ENCODE assay signal across 22 cellular contexts in genomic region chr5:178651046-178651810, GRCh38. TPM values are rescaled to one million over a fixed set of nuclear protein-coding genes. Genes with fewer than 3 reads are reported as not detected.
DNase-seq lines count a peak whose midpoint lies in the region; ATAC-seq, FAIRE-seq and TF ChIP-seq lines count a peak whose summit lies in the region.
"Had no signal": no experiment of that assay in that cellular context is flagged by ENCODE, and none has a peak within 500 bp of the region (broad histone marks: within the 10 kb centered on the region; RNA-seq: fewer than 3 reads in every experiment).

No MANE protein-coding gene starts in this region.

- DNase-seq in A549 (ENCODE audit: low read depth in 1 of 2, low spot score in 1 of 2) (no peak), HPDE6-E6E7 (ENCODE audit: extremely low spot score) (peak; percentile 70), bronchial epithelial cell (ENCODE audit: low read depth) (peak; percentile 74), hepatic stellate cell (ENCODE audit: low spot score) (peak; percentile 8), NCI-H446 (lab: John Stamatoyannopoulos, UW) (no peak), GM19238 (ENCODE audit: insufficient read length, low spot score) (no peak), left lobe of liver (ENCODE audit: low spot score) (no peak), HuH-7 (ENCODE audit: low spot score) (no peak)
- DNase-seq: 8988T; activated CD8-positive, alpha-beta memory T cell treated with anti-CD3 and anti-CD28 coated beads, Interleukin-2, amount 10 ng/mL, durations not matched to agents 7 days and 5 days; adrenal gland; CD4-positive, CD25-positive, alpha-beta regulatory T cell; colonic mucosa; DMS79; KBM-7; naive thymus-derived CD4-positive, alpha-beta T cell; NCI-H526 had no signal

- no peaks in the 10 kb centered on the region for H3K27me3 ChIP-seq in bronchial epithelial cell (ENCODE audit: control insufficient read depth, insufficient read depth, low read length)
- H3K27me3 ChIP-seq: adrenal gland, colonic mucosa, tibial nerve had no signal

- no peak for TF ChIP-seq CTCF in A549 (IDR thresholded peaks at IDR 0.05)
- TF ChIP-seq CTCF in bronchial epithelial cell (IDR thresholded peaks at IDR 0.05; ENCODE audit: insufficient read depth, low read length, severe bottlenecking), result no peak

- no peak for TF ChIP-seq EP300 in A549 (IDR thresholded peaks at IDR 0.05)

- H3K4me1 ChIP-seq in A549, result no peaks in the 10 kb centered on the region
- H3K4me1 ChIP-seq: adrenal gland, colonic mucosa, prostate gland, tibial nerve had no signal

- FAIRE-seq in A549 (lab: Jason Lieb, UNC), result no peak
- no peak for FAIRE-seq in bronchial epithelial cell (lab: Jason Lieb, UNC)
- FAIRE-seq: islet of Langerhans had no signal

- H3K4me3 ChIP-seq in A549, result no peak overlapping the region
- H3K4me3 ChIP-seq in bronchial epithelial cell (ENCODE audit: low read depth, low read length), result no peak overlapping the region
- H3K4me3 ChIP-seq: adrenal gland, colonic mucosa, prostate gland, tibial nerve had no signal

- ATAC-seq in A549, result no peak
- no peak for ATAC-seq in left lobe of liver
- ATAC-seq: activated CD8-positive, alpha-beta memory T cell treated with anti-CD3 and anti-CD28 coated beads, Interleukin-2, amount 10 ng/mL, durations not matched to agents 7 days and 5 days; naive thymus-derived CD4-positive, alpha-beta T cell; stimulated activated memory B cell treated with anti-CD40 and anti-IgM and Interleukin-4, amounts not matched to agents 10 μg/mL and 1 μg/mL and 100 μg/mL, for 72 hours had no signal

- POLR2A ChIA-PET in A549 (lab: Yijun Ruan, JAX), result no interaction called here

- no peak overlapping the region for H3K27ac ChIP-seq in A549
- H3K27ac ChIP-seq: adrenal gland, colonic mucosa, HL-60, prostate gland, tibial nerve had no signal

- TF ChIP-seq POLR2A in A549 (IDR thresholded peaks at IDR 0.05; ENCODE audit: low read length), result no peak

- no peak for TF ChIP-seq RAD21 in A549 (conservative IDR thresholded peaks at IDR 0.05 in 1 of 2, IDR thresholded peaks at IDR 0.05 in 1 of 2)

- H3K36me3 ChIP-seq in bronchial epithelial cell (ENCODE audit: control insufficient read depth, insufficient read depth, low read length), result no peaks in the 10 kb centered on the region
- H3K36me3 ChIP-seq: adrenal gland, colonic mucosa, prostate gland, tibial nerve had no signal

- H3K9me3 ChIP-seq in A549, result peaks cover 34% of the 10 kb centered on the region
- H3K9me3 ChIP-seq: adrenal gland, colonic mucosa, prostate gland, tibial nerve had no signal

- WGBS in A549 (ENCODE audit: missing lambda C conversion rate), result 14% methylated on average over 7 of the region's 7 CpGs

- no peak overlapping the region for H3K4me2 ChIP-seq in A549

- CTCF ChIA-PET in A549 (lab: Yijun Ruan, JAX), result no interaction called here

TF ChIP-seq in A549, 52 proteins besides CTCF, POLR2A, EP300 and RAD21:
- TF ChIP-seq RARB (CRISPR knock-in tag; IDR thresholded peaks at IDR 0.05) (no peak), EHMT2 (IDR thresholded peaks at IDR 0.05; ENCODE audit: low read depth) (no peak), FOSL2 (IDR thresholded peaks at IDR 0.05) (no peak), FOSL2 (CRISPR knock-in tag; IDR thresholded peaks at IDR 0.05) (peak; percentile 10; the same call in 1 of the 2 replicates), USF2 (IDR thresholded peaks at IDR 0.05) (no peak)

RNA-seq across cellular contexts. Expression of gene CLK4, which starts 24.4 kb away (rescaled TPM):
- polyA plus RNA-seq in A549 (2011; rRNA removed) (21.8 and 26.0 TPM in 2 replicates), A549 (2017; fragmentation: RNase III; extraction: RNeasy Plus Mini Kit Qiagen cat#74134 plus additional on column Dnase treatment) (12.6 to 14.1 TPM (median 13.1 TPM) in 3 replicates)
- polyA plus RNA-seq in A549 (2012; cell fraction: cytosol; rRNA removed), result 4.6 and 5.0 TPM in 2 replicates
- polyA plus RNA-seq in A549 (2012; cell fraction: nucleus; rRNA removed), result 8.1 and 11.0 TPM in 2 replicates
- polyA minus RNA-seq in A549 (2011; rRNA and poly(A)+ RNA removed), result 15.2 and 18.9 TPM in 2 replicates
- total RNA-seq in bronchial epithelial cell (17.4 and 25.5 TPM in 2 replicates), left lobe of liver (17.6 TPM)

Comparison
In these comparisons a context has a peak if more than half of its experiments do, and no peak if none do; other contexts are left out.
1. DNase-seq: peak in HPDE6-E6E7 (single experiment), bronchial epithelial cell (single experiment) and hepatic stellate cell (single experiment); none in A549 (0 of 2), NCI-H446 (0 of 2), GM19238 (single experiment), left lobe of liver (single experiment) and HuH-7 (single experiment).